Comparison of ENCODE assay signal across 8 cellular contexts in genomic region chr11:77082838-77083552, GRCh38. TPM values are rescaled to one million over a fixed set of nuclear protein-coding genes. Genes with fewer than 3 reads are reported as not detected.
DNase-seq lines count a peak whose midpoint lies in the region; ATAC-seq, FAIRE-seq and TF ChIP-seq lines count a peak whose summit lies in the region.

No MANE protein-coding gene starts in this region.

- H3K9me3 ChIP-seq in right lobe of liver, result no peaks in the 10 kb centered on the region
- no peaks in the 10 kb centered on the region for H3K9me3 ChIP-seq in subcutaneous abdominal adipose tissue (ENCODE audit: control insufficient read depth in 5 of 5, low read length in 5 of 5)

- WGBS in right lobe of liver (ENCODE audit: insufficient coverage, low coverage, low lambda C conversion rate, missing lambda C conversion rate), result 19% methylated on average over 4 of the region's 14 CpGs

- no peak overlapping the region for H3K4me3 ChIP-seq in right lobe of liver
- peak overlapping the region in 4 of 5 donors; percentile 19 to 38 (median 28) for H3K4me3 ChIP-seq in subcutaneous abdominal adipose tissue (ENCODE audit: low read depth in 1 of 5, low read length in 5 of 5)

- DNase-seq in NOMO-1 treated with DMSO at 0.1 percent for 48 hours (lab: John Stamatoyannopoulos, UW; ENCODE audit: unreplicated experiment) (peak; percentile 48), right lobe of liver (peak in 2 of 3 donors; percentile 45 to 62), Calu3 (no peak), caudate nucleus (lab: John Stamatoyannopoulos, UW) (no peak), GM12891 (ENCODE audit: insufficient read length, low spot score) (no peak)
- peak; percentile 63 for DNase-seq in activated naive CD8-positive, alpha-beta T cell treated with anti-CD3 and anti-CD28 coated beads for 36 hours

- H3K9ac ChIP-seq in subcutaneous abdominal adipose tissue (ENCODE audit: low read length in 5 of 5), result peak overlapping the region in 2 of 5 donors; percentile 60 to 61

- TF ChIP-seq POLR2A in right lobe of liver (IDR thresholded peaks at IDR 0.05) (no peak), GM12891 (IDR thresholded peaks at IDR 0.05; ENCODE audit: low read depth, low read length) (no peak)

- no TSS peak for BruUV-seq in Calu3 (replicated peaks; lab: Mats Ljungman, UMichigan)

- H3K27ac ChIP-seq in right lobe of liver (peak overlapping the region; percentile 5 to 57 (median 43)), subcutaneous abdominal adipose tissue (ENCODE audit: low read depth, low read length) (no peak overlapping the region), caudate nucleus (ENCODE audit: low read depth, low read length) (no peak overlapping the region)

- H3K27ac Mint-ChIP-seq in activated naive CD8-positive, alpha-beta T cell treated with anti-CD3 and anti-CD28 coated beads for 36 hours, result peak overlapping the region; percentile 96
- no peak overlapping the region for H3K27ac Mint-ChIP-seq in Calu3 (ENCODE audit: unreplicated experiment)

- peaks cover 17% of the 10 kb centered on the region for H3K4me1 Mint-ChIP-seq in activated naive CD8-positive, alpha-beta T cell treated with anti-CD3 and anti-CD28 coated beads for 36 hours
- H3K4me1 Mint-ChIP-seq in Calu3 (ENCODE audit: low read depth, unreplicated experiment), result peaks cover 41% of the 10 kb centered on the region

- no peak for TF ChIP-seq CTCF in right lobe of liver (IDR thresholded peaks at IDR 0.05)
- no peak for TF ChIP-seq CTCF in Calu3 (IDR thresholded peaks at IDR 0.05; ENCODE audit: unreplicated experiment)

- CTCF ChIA-PET in Calu3 (lab: Charles Lee), result interaction anchor here (2.0 kb wide), 1 partner anchor 8 kb away, joined by 8 read pairs; no protein-coding TSS in a partner anchor

- no peaks in the 10 kb centered on the region for H3K36me3 Mint-ChIP-seq in activated naive CD8-positive, alpha-beta T cell treated with anti-CD3 and anti-CD28 coated beads for 36 hours
- H3K36me3 Mint-ChIP-seq in Calu3 (ENCODE audit: insufficient read depth, unreplicated experiment), result peaks cover 4% of the 10 kb centered on the region

- H3K36me3 ChIP-seq in right lobe of liver, result peaks cover 0 to 7% (median 0%) of the 10 kb centered on the region in 4 donors
- H3K36me3 ChIP-seq in subcutaneous abdominal adipose tissue (ENCODE audit: control insufficient read depth in 5 of 5, insufficient read depth in 5 of 5, low read length in 5 of 5), result no peaks in the 10 kb centered on the region

- no peaks in the 10 kb centered on the region for H3K27me3 Mint-ChIP-seq in activated naive CD8-positive, alpha-beta T cell treated with anti-CD3 and anti-CD28 coated beads for 36 hours
- no peaks in the 10 kb centered on the region for H3K27me3 Mint-ChIP-seq in Calu3 (ENCODE audit: unreplicated experiment)

- H3K9me3 Mint-ChIP-seq in activated naive CD8-positive, alpha-beta T cell treated with anti-CD3 and anti-CD28 coated beads for 36 hours, result peaks cover 9% of the 10 kb centered on the region
- no peaks in the 10 kb centered on the region for H3K9me3 Mint-ChIP-seq in Calu3 (ENCODE audit: low read depth, unreplicated experiment)

- no peak for FAIRE-seq in GM12891 (lab: Jason Lieb, UNC)

- ATAC-seq in right lobe of liver (peak; percentile 15 to 43 (median 28)), GM18519 (IDR thresholded peaks at IDR 0.05; ENCODE audit: low FRiP score, unreplicated experiment) (no peak)

- no peaks in the 10 kb centered on the region for H3K27me3 ChIP-seq in right lobe of liver
- no peaks in the 10 kb centered on the region for H3K27me3 ChIP-seq in subcutaneous abdominal adipose tissue (ENCODE audit: control insufficient read depth in 5 of 5, insufficient read depth in 4 of 5, low read length in 5 of 5)

- H3K4me3 Mint-ChIP-seq in activated naive CD8-positive, alpha-beta T cell treated with anti-CD3 and anti-CD28 coated beads for 36 hours, result peak overlapping the region; percentile 81
- H3K4me3 Mint-ChIP-seq in Calu3 (ENCODE audit: low read depth, unreplicated experiment), result no peak overlapping the region

- intact Hi-C loops in right lobe of liver (cut with DNase I), result no loop called here
- intact Hi-C loops in Calu3 (cut with micrococcal nuclease; ENCODE audit: unreplicated experiment), result no loop called here

- H3K4me1 ChIP-seq in right lobe of liver (peaks cover 0 to 44% (median 21%) of the 10 kb centered on the region in 4 donors), subcutaneous abdominal adipose tissue (ENCODE audit: control insufficient read depth in 5 of 5, insufficient read depth in 5 of 5, low read length in 5 of 5) (peaks cover 8 to 21% (median 18%) of the 10 kb centered on the region in 5 donors)

TF ChIP-seq in GM12891, 5 proteins besides CTCF, POLR2A, EP300 and RAD21:
- TF ChIP-seq PAX5 (IDR thresholded peaks at IDR 0.05; ENCODE audit: insufficient read depth, low read length, severe bottlenecking) (no peak), TAF1 (IDR thresholded peaks at IDR 0.05; ENCODE audit: low read depth, low read length) (no peak), POLR2AphosphoS5 (IDR thresholded peaks at IDR 0.05; ENCODE audit: low read depth, low read length) (no peak), POU2F2 (IDR thresholded peaks at IDR 0.05; ENCODE audit: low read depth, low read length) (no peak), SPI1 (IDR thresholded peaks at IDR 0.05; ENCODE audit: low read depth, low read length) (no peak)

RNA-seq across cellular contexts. Expression of gene CAPN5, which starts 16.2 kb away (rescaled TPM):
- total RNA-seq in activated naive CD8-positive, alpha-beta T cell treated with anti-CD3 and anti-CD28 coated beads for 36 hours, result 1 to 10 TPM; 2.2 to 2.4 TPM
- total RNA-seq in right lobe of liver (10 to 100 TPM; 23.1 to 66.7 (median 43.3) TPM), Calu3 (2022) (22.3 and 41.5 TPM in 2 replicates)
- 0.12 TPM for polyA plus RNA-seq in GM12891 (2012; ENCODE audit: low read depth, missing spikeins)

RNA-seq across cellular contexts. Expression of gene OMP, which starts 19.6 kb away (rescaled TPM):
- not detected for total RNA-seq in activated naive CD8-positive, alpha-beta T cell treated with anti-CD3 and anti-CD28 coated beads for 36 hours
- total RNA-seq in right lobe of liver (1 to 10 TPM in 5 of 6 experiments, not detected in 1; 1.0 to 4.2 (median 2.0) TPM), Calu3 (2022) (1.1 and 2.6 TPM in 2 replicates)
- polyA plus RNA-seq in GM12891 (2012; ENCODE audit: low read depth, missing spikeins), result not detected

RNA-seq across cellular contexts. Expression of gene MYO7A, which starts 45.1 kb away (rescaled TPM):
- under 1 TPM; 0.06 to 0.16 TPM for total RNA-seq in activated naive CD8-positive, alpha-beta T cell treated with anti-CD3 and anti-CD28 coated beads for 36 hours
- total RNA-seq in right lobe of liver (10 to 100 TPM; 23.6 to 39.6 (median 32.0) TPM), Calu3 (2022) (3.7 and 5.2 TPM in 2 replicates)
- polyA plus RNA-seq in GM12891 (2012; ENCODE audit: low read depth, missing spikeins), result 0.03 TPM

RNA-seq across cellular contexts. Expression of gene B3GNT6, which starts 48.8 kb away (rescaled TPM):
- total RNA-seq in activated naive CD8-positive, alpha-beta T cell treated with anti-CD3 and anti-CD28 coated beads for 36 hours, result not detected
- not detected for total RNA-seq in right lobe of liver
- total RNA-seq in Calu3 (2022), result 0.28 and 0.39 TPM in 2 replicates
- not detected for polyA plus RNA-seq in GM12891 (2012; ENCODE audit: low read depth, missing spikeins)

Comparison
In these comparisons a context has a peak if more than half of its experiments do, and no peak if none do; other contexts are left out.
1. DNase-seq: peak in NOMO-1 treated with DMSO at 0.1 percent for 48 hours (single experiment), activated naive CD8-positive, alpha-beta T cell treated with anti-CD3 and anti-CD28 coated beads for 36 hours (single experiment) and right lobe of liver (2 of 3); none in Calu3 (single experiment), caudate nucleus (0 of 61) and GM12891 (single experiment).
2. H3K27ac ChIP-seq: peak in right lobe of liver (3 of 3); none in subcutaneous abdominal adipose tissue (single experiment) and caudate nucleus (single experiment).
3. H3K4me3 ChIP-seq: peak in subcutaneous abdominal adipose tissue (4 of 5); none in right lobe of liver (0 of 3).